ENCODE assay signal across 26 cellular contexts in the genomic region with DNA sequence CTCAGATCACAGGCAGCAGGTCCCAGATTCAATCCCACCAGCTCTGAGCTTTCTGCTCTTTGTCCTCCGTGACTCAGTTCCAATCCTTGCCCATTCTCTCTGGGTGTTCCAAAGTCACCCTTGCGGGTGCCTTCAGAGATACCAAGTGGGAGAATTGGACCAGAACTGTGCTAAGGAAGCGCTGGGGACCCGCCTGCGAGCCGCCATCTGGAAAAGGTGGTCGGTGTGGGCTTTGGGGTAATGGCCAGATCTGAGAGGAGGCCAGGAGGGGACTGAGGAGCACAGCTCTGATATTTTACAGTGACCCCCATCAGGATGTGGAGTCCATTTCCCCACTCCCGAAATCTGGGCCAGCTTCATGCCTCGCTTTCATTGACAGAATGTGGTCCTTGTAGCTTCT.
"Had no signal": no experiment of that assay in that cellular context is flagged by ENCODE, and none has a peak within 500 bp of the region (broad histone marks: within the 10 kb centered on the region; RNA-seq: fewer than 3 reads in every experiment).

No MANE protein-coding gene starts in this region.

- H3K27ac ChIP-seq: KMS-11, PC-9, RWPE1 had no signal

- H3K4me2 ChIP-seq: KMS-11, PC-9 had no signal

- H3K4me3 Mint-ChIP-seq: activated CD4-positive, alpha-beta memory T cell treated with anti-CD3 and anti-CD28 coated beads, Interleukin-2, amount 10 ng/mL, durations not matched to agents 7 days and 5 days; activated naive CD8-positive, alpha-beta T cell; activated naive CD8-positive, alpha-beta T cell treated with anti-CD3 and anti-CD28 coated beads, Interleukin-2, amount 50 U/mL, for 24 hours; activated T-cell treated with anti-CD3 and anti-CD28 coated beads, Interleukin-2, amount 50 U/mL, for 24 hours had no signal

- H3K27ac Mint-ChIP-seq: activated CD4-positive, alpha-beta memory T cell treated with anti-CD3 and anti-CD28 coated beads, Interleukin-2, amount 10 ng/mL, durations not matched to agents 7 days and 5 days; activated naive CD8-positive, alpha-beta T cell; activated naive CD8-positive, alpha-beta T cell treated with anti-CD3 and anti-CD28 coated beads, Interleukin-2, amount 50 U/mL, for 24 hours; activated T-cell treated with anti-CD3 and anti-CD28 coated beads, Interleukin-2, amount 50 U/mL, for 24 hours; activated T-helper 2 cell treated with anti-CD3 and anti-CD28 coated beads, Interferon-gamma antibody, Interleukin-2, Interleukin-4, amounts not matched to agents 10 μg/mL and 5 μg/mL and 100 μg/mL, durations not matched to agents 14 hours and 24 hours and 36 hours had no signal

- H3K4me3 ChIP-seq: PC-9 had no signal

- H3K9ac ChIP-seq: KMS-11 had no signal

- H2AFZ ChIP-seq: PC-9 had no signal

- DNase-seq: activated CD4-positive, alpha-beta memory T cell treated with anti-CD3 and anti-CD28 coated beads, Interleukin-2, amount 10 ng/mL, durations not matched to agents 7 days and 5 days; activated CD4-positive, alpha-beta T cell treated with anti-CD3 and anti-CD28 coated beads for 1 hour; activated CD4-positive, alpha-beta T cell treated with anti-CD3 and anti-CD28 coated beads for 48 hours; activated CD4-positive, CD25-positive, alpha-beta regulatory T cell; activated gamma-delta T cell; activated naive CD4-positive, alpha-beta T cell treated with Interleukin-2 at 50 U/mL for 16 hours; activated naive CD8-positive, alpha-beta T cell treated with anti-CD3 and anti-CD28 coated beads, Interleukin-2, amount 50 U/mL, for 24 hours; activated T-cell treated with anti-CD3 and anti-CD28 coated beads, Interleukin-2, amount 50 U/mL, for 24 hours; anterior cingulate cortex; caudate nucleus; MM.1S; MV-4-11; NCI-H1092; NCI-H1436 treated with DMSO at 0.1 percent for 48 hours; NCI-H1694 treated with DMSO at 0.1 percent for 48 hours; NCI-H2029; NCI-H345; NCI-H748 treated with DMSO at 0.1 percent for 48 hours; NK-92 treated with Interleukin-12 subunit alpha and Interleukin-12 subunit beta, amount 100 ng/mL, for 24 hours; PC-9; SIG-M5; T1000 had no signal

- H3K4me1 Mint-ChIP-seq: activated CD4-positive, alpha-beta memory T cell treated with anti-CD3 and anti-CD28 coated beads, Interleukin-2, amount 10 ng/mL, durations not matched to agents 7 days and 5 days; activated naive CD8-positive, alpha-beta T cell treated with anti-CD3 and anti-CD28 coated beads, Interleukin-2, amount 50 U/mL, for 24 hours had no signal

- H3K36me3 Mint-ChIP-seq: activated naive CD8-positive, alpha-beta T cell had no signal

- H3K27me3 Mint-ChIP-seq: activated CD4-positive, alpha-beta memory T cell treated with anti-CD3 and anti-CD28 coated beads, Interleukin-2, amount 10 ng/mL, durations not matched to agents 7 days and 5 days; activated naive CD8-positive, alpha-beta T cell; activated naive CD8-positive, alpha-beta T cell treated with anti-CD3 and anti-CD28 coated beads, Interleukin-2, amount 50 U/mL, for 24 hours; activated T-cell treated with anti-CD3 and anti-CD28 coated beads, Interleukin-2, amount 50 U/mL, for 24 hours had no signal

- H3K9me3 Mint-ChIP-seq: activated CD4-positive, alpha-beta memory T cell treated with anti-CD3 and anti-CD28 coated beads, Interleukin-2, amount 10 ng/mL, durations not matched to agents 7 days and 5 days; activated naive CD8-positive, alpha-beta T cell treated with anti-CD3 and anti-CD28 coated beads, Interleukin-2, amount 50 U/mL, for 24 hours; activated T-cell treated with anti-CD3 and anti-CD28 coated beads, Interleukin-2, amount 50 U/mL, for 24 hours; activated T-helper 2 cell treated with anti-CD3 and anti-CD28 coated beads, Interferon-gamma antibody, Interleukin-2, Interleukin-4, amounts not matched to agents 10 μg/mL and 5 μg/mL and 100 μg/mL, durations not matched to agents 14 hours and 24 hours and 36 hours had no signal
